Comparison of ENCODE assay signal across 1 cellular context in genomic region chr3:33426068-33426467, GRCh38.
A peak's percentile ranks its signal among the peaks of the same experiment; 100 is the strongest.
TF ChIP-seq lines count a peak whose summit lies in the region.

No MANE protein-coding gene starts in this region.

TF ChIP-seq in HEK293, 187 proteins besides CTCF, POLR2A, EP300 and RAD21 (continued from another document):
- TF ChIP-seq ATF2 (tag by site-specific recombination; IDR thresholded peaks at IDR 0.05; ENCODE audit: low read depth) (no peak), GLI2 (tag by site-specific recombination; IDR thresholded peaks at IDR 0.05; ENCODE audit: borderline replicate concordance, low read depth) (peak; percentile 48; the same call in 1 of the 2 replicates), INSM2 (tag by site-specific recombination; IDR thresholded peaks at IDR 0.05) (no peak), SP7 (tag by site-specific recombination; IDR thresholded peaks at IDR 0.05) (peak; percentile 56), ZNF10 (tag by site-specific recombination; IDR thresholded peaks at IDR 0.05) (peak; percentile 27; the same call in 1 of the 2 replicates), ZBTB6 (tag by site-specific recombination; IDR thresholded peaks at IDR 0.05) (no peak), TRIM28 (IDR thresholded peaks at IDR 0.05; ENCODE audit: borderline replicate concordance, low read length) (no peak), ZNF654 (tag by site-specific recombination; IDR thresholded peaks at IDR 0.05; ENCODE audit: low read depth) (no peak), ZNF621 (tag by site-specific recombination; IDR thresholded peaks at IDR 0.05) (no peak), ZNF266 (tag by site-specific recombination; IDR thresholded peaks at IDR 0.05; ENCODE audit: low read depth) (no peak), ZNF248 (tag by site-specific recombination; IDR thresholded peaks at IDR 0.05) (no peak), BCL11B (tag by site-specific recombination; IDR thresholded peaks at IDR 0.05; ENCODE audit: low read depth) (0 out of 2 replicates have a peak, but pooled peaks have one; percentile 45), PRDM6 (tag by site-specific recombination; IDR thresholded peaks at IDR 0.05) (peak; percentile 95), IKZF3 (tag by site-specific recombination; IDR thresholded peaks at IDR 0.05) (peak; percentile 48; the same call in 1 of the 2 replicates), ZNF530 (tag by site-specific recombination; IDR thresholded peaks at IDR 0.05; ENCODE audit: low read depth) (no peak), OVOL3 (tag by site-specific recombination; IDR thresholded peaks at IDR 0.05) (peak; percentile 57; the same call in 1 of the 2 replicates), ZNF596 (tag by site-specific recombination; IDR thresholded peaks at IDR 0.05) (0 out of 2 replicates have a peak, but pooled peaks have one; percentile 30), ZBTB48 (tag by site-specific recombination; IDR thresholded peaks at IDR 0.05) (no peak), PRDM4 (tag by site-specific recombination; IDR thresholded peaks at IDR 0.05) (peak; percentile 43; the same call in 1 of the 2 replicates), ZIC2 (tag by site-specific recombination; IDR thresholded peaks at IDR 0.05) (peak; percentile 80), ZNF24 (tag by site-specific recombination; IDR thresholded peaks at IDR 0.05) (no peak), ZNF785 (tag by site-specific recombination; IDR thresholded peaks at IDR 0.05) (no peak), ZSCAN30 (tag by site-specific recombination; IDR thresholded peaks at IDR 0.05) (peak; percentile 36; the same call in 1 of the 2 replicates), EGR2 (tag by site-specific recombination; IDR thresholded peaks at IDR 0.05; ENCODE audit: low read depth) (no peak), ZNF138 (tag by site-specific recombination; IDR thresholded peaks at IDR 0.05; ENCODE audit: borderline replicate concordance) (no peak), ZNF629 (tag by site-specific recombination; IDR thresholded peaks at IDR 0.05) (no peak), ZXDB (tag by site-specific recombination; IDR thresholded peaks at IDR 0.05) (no peak), ZNF76 (tag by site-specific recombination; IDR thresholded peaks at IDR 0.05; ENCODE audit: borderline replicate concordance, low read depth) (no peak), ZBTB20 (tag by site-specific recombination; IDR thresholded peaks at IDR 0.05) (no peak), ZNF660 (tag by site-specific recombination; IDR thresholded peaks at IDR 0.05) (no peak), ZNF239 (tag by site-specific recombination; IDR thresholded peaks at IDR 0.05) (no peak), ZBTB21 (tag by site-specific recombination; IDR thresholded peaks at IDR 0.05) (no peak), ZNF426 (tag by site-specific recombination; IDR thresholded peaks at IDR 0.05) (no peak), SCRT1 (tag by site-specific recombination; IDR thresholded peaks at IDR 0.05; ENCODE audit: borderline replicate concordance) (no peak), ZNF571 (tag by site-specific recombination; IDR thresholded peaks at IDR 0.05) (no peak), ZNF280C (tag by site-specific recombination; IDR thresholded peaks at IDR 0.05) (no peak), OSR2 (tag by site-specific recombination; IDR thresholded peaks at IDR 0.05) (peak; percentile 95), KLF17 (tag by site-specific recombination; IDR thresholded peaks at IDR 0.05) (no peak), ZBTB8A (tag by site-specific recombination; IDR thresholded peaks at IDR 0.05) (0 out of 2 replicates have a peak, but pooled peaks have one; percentile 10), ZBTB44 (tag by site-specific recombination; IDR thresholded peaks at IDR 0.05) (peak; percentile 67), ZNF704 (tag by site-specific recombination; IDR thresholded peaks at IDR 0.05) (no peak), ZSCAN5A (tag by site-specific recombination; IDR thresholded peaks at IDR 0.05) (no peak), GLIS1 (tag by site-specific recombination; IDR thresholded peaks at IDR 0.05) (peak; percentile 52), ZNF639 (tag by site-specific recombination; IDR thresholded peaks at IDR 0.05) (no peak), ZNF132 (tag by site-specific recombination; IDR thresholded peaks at IDR 0.05; ENCODE audit: borderline replicate concordance) (no peak), ZNF677 (tag by site-specific recombination; IDR thresholded peaks at IDR 0.05) (no peak), GFI1B (tag by site-specific recombination; IDR thresholded peaks at IDR 0.05) (no peak), WT1 (tag by site-specific recombination; IDR thresholded peaks at IDR 0.05) (no peak), ZFP41 (tag by site-specific recombination; IDR thresholded peaks at IDR 0.05; ENCODE audit: borderline replicate concordance) (no peak)
TF ChIP-seq in HEK293: peak in this region for 18.
